Comparison of ENCODE assay signal across 11 cellular contexts in genomic region chr10:31769564-31769963, GRCh38.
A peak's percentile ranks its signal among the peaks of the same experiment; 100 is the strongest.
DNase-seq lines count a peak whose midpoint lies in the region; ATAC-seq lines count a peak whose summit lies in the region.
"Had no signal": no experiment of that assay in that cellular context is flagged by ENCODE, and none has a peak within 500 bp of the region (broad histone marks: within the 10 kb centered on the region; RNA-seq: fewer than 3 reads in every experiment).

No MANE protein-coding gene starts in this region.

- intact Hi-C loops in posterior vena cava (cut with DNase I), result no loop called here

- no peak for ATAC-seq in HG03025 (IDR thresholded peaks at IDR 0.05; ENCODE audit: low FRiP score, unreplicated experiment)

- DNase-seq in AG08395 (ENCODE audit: low spot score) (peak; percentile 56), HPDE6-E6E7 (ENCODE audit: extremely low spot score) (peak; percentile 3), amniotic epithelial cell (ENCODE audit: low read depth) (peak; percentile 70), glomerular visceral epithelial cell (ENCODE audit: extremely low spot score) (peak; percentile 37), NCI-H1436 (lab: John Stamatoyannopoulos, UW) (no peak), NOMO-1 (lab: John Stamatoyannopoulos, UW; ENCODE audit: unreplicated experiment in 2 of 2) (no peak), posterior vena cava (ENCODE audit: low spot score) (no peak)
- DNase-seq: DMS79, NCI-H1092, SHP77 treated with DMSO at 0.1 percent for 48 hours had no signal

Comparison
In these comparisons a context has a peak if more than half of its experiments do, and no peak if none do; other contexts are left out.
1. DNase-seq: peak in AG08395 (single experiment), HPDE6-E6E7 (single experiment), amniotic epithelial cell (single experiment) and glomerular visceral epithelial cell (single experiment); none in NCI-H1436 (single experiment), NOMO-1 (0 of 2) and posterior vena cava (single experiment).